ENCODE assay signal across 1 cellular context in the genomic region with DNA sequence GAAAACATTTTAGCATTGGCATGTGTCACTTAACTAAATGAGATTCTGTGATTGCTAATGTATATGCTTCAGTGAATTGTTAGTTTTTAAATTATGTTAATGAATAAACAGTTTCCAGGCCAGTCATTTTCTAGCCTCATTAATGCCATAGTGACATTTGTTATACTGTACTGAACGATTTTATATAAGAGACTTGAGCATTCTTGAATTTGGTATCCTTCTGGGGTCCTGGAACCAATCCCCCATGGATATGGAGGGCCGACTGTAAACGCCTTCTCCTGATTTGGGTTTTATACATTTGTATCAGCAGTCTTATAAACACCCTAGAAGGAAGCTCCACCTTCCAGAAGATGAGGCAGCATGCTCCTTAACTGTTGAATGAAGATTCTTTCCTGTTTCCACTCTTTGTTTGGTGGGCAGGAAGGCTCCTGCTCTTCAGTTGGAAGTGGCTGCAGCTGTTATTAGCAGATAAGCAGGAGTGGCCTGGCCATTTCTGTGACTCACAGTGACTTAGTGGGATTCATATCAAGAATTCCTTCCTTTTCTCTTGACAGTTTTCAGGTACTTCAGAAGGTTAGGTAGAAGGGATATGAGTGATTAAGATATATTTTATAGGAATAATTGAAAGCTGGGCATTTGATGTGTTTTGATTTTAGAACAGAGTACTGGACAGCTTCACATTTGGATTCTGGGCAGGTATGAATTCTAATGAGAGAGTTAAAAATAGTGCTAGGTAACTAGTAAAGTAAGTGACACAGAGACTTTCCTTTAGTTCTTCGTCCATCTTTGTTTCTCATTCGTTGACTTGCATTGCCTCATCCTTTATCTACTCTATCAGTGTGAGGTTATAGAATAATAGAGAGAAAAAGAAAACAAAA.
TF ChIP-seq lines count a peak whose summit lies in the region.

No MANE protein-coding gene starts in this region.

TF ChIP-seq in K562, 482 proteins besides CTCF, POLR2A, EP300 and RAD21 (continued from another document and continues in another):
- TF ChIP-seq, protein P1, sequence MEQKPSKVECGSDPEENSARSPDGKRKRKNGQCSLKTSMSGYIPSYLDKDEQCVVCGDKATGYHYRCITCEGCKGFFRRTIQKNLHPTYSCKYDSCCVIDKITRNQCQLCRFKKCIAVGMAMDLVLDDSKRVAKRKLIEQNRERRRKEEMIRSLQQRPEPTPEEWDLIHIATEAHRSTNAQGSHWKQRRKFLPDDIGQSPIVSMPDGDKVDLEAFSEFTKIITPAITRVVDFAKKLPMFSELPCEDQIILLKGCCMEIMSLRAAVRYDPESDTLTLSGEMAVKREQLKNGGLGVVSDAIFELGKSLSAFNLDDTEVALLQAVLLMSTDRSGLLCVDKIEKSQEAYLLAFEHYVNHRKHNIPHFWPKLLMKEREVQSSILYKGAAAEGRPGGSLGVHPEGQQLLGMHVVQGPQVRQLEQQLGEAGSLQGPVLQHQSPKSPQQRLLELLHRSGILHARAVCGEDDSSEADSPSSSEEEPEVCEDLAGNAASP (IDR thresholded peaks at IDR 0.05), result no peak
- no peak for TF ChIP-seq ZNF699 (CRISPR knock-in tag; IDR thresholded peaks at IDR 0.05; ENCODE audit: insufficient replicate concordance)
- TF ChIP-seq, protein P2, sequence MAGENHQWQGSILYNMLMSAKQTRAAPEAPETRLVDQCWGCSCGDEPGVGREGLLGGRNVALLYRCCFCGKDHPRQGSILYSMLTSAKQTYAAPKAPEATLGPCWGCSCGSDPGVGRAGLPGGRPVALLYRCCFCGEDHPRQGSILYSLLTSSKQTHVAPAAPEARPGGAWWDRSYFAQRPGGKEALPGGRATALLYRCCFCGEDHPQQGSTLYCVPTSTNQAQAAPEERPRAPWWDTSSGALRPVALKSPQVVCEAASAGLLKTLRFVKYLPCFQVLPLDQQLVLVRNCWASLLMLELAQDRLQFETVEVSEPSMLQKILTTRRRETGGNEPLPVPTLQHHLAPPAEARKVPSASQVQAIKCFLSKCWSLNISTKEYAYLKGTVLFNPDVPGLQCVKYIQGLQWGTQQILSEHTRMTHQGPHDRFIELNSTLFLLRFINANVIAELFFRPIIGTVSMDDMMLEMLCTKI (IDR thresholded peaks at IDR 0.05; ENCODE audit: partially characterized antibody), result no peak
- no peak for TF ChIP-seq ARID2 (IDR thresholded peaks at IDR 0.05)
- TF ChIP-seq CBX3 (IDR thresholded peaks at IDR 0.05; ENCODE audit: borderline replicate concordance in 1 of 2, low read length in 2 of 2), result peak in 1 of 2 experiments; percentile 80; a peak in 1 of 3 replicates
- TF ChIP-seq, protein P3, sequence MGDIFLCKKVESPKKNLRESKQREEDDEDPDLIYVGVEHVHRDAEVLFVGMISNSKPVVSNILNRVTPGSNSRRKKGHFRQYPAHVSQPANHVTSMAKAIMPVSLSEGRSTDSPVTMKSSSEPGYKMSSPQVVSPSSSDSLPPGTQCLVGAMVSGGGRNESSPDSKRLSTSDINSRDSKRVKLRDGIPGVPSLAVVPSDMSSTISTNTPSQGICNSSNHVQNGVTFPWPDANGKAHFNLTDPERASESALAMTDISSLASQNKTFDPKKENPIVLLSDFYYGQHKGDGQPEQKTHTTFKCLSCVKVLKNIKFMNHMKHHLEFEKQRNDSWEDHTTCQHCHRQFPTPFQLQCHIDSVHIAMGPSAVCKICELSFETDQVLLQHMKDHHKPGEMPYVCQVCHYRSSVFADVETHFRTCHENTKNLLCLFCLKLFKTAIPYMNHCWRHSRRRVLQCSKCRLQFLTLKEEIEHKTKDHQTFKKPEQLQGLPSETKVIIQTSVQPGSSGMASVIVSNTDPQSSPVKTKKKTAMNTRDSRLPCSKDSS (IDR thresholded peaks at IDR 0.05; ENCODE audit: low read depth, partially characterized antibody), result no peak
- no peak for TF ChIP-seq POU5F1 (IDR thresholded peaks at IDR 0.05; ENCODE audit: borderline replicate concordance, low read depth, low read length, partially characterized antibody)
- TF ChIP-seq, protein P4, sequence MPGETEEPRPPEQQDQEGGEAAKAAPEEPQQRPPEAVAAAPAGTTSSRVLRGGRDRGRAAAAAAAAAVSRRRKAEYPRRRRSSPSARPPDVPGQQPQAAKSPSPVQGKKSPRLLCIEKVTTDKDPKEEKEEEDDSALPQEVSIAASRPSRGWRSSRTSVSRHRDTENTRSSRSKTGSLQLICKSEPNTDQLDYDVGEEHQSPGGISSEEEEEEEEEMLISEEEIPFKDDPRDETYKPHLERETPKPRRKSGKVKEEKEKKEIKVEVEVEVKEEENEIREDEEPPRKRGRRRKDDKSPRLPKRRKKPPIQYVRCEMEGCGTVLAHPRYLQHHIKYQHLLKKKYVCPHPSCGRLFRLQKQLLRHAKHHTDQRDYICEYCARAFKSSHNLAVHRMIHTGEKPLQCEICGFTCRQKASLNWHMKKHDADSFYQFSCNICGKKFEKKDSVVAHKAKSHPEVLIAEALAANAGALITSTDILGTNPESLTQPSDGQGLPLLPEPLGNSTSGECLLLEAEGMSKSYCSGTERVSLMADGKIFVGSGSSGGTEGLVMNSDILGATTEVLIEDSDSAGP (CRISPR knock-in tag; IDR thresholded peaks at IDR 0.05), result no peak
- no peak for TF ChIP-seq FUS (optimal IDR thresholded peaks at IDR 0.05; ENCODE audit: low read depth, low read length)
- TF ChIP-seq ZKSCAN1 (IDR thresholded peaks at IDR 0.05; ENCODE audit: low read depth, low read length), result no peak
- no peak for TF ChIP-seq FOXJ3 (CRISPR knock-in tag; IDR thresholded peaks at IDR 0.05)
- TF ChIP-seq CCAR2 (IDR thresholded peaks at IDR 0.05; ENCODE audit: low read depth, low read length), result no peak
- no peak for TF ChIP-seq ZFP36 (IDR thresholded peaks at IDR 0.05; ENCODE audit: low read depth, low read length, partially characterized antibody)
- TF ChIP-seq MTA2 (IDR thresholded peaks at IDR 0.05; ENCODE audit: low read depth), result peak; percentile 93
- no peak for TF ChIP-seq ASH1L (IDR thresholded peaks at IDR 0.05; ENCODE audit: borderline replicate concordance, low read depth, partially characterized antibody)
- TF ChIP-seq BCOR (IDR thresholded peaks at IDR 0.05), result no peak
- TF ChIP-seq IRF2 (CRISPR knock-in tag; IDR thresholded peaks at IDR 0.05), result no peak
- TF ChIP-seq, protein P5, sequence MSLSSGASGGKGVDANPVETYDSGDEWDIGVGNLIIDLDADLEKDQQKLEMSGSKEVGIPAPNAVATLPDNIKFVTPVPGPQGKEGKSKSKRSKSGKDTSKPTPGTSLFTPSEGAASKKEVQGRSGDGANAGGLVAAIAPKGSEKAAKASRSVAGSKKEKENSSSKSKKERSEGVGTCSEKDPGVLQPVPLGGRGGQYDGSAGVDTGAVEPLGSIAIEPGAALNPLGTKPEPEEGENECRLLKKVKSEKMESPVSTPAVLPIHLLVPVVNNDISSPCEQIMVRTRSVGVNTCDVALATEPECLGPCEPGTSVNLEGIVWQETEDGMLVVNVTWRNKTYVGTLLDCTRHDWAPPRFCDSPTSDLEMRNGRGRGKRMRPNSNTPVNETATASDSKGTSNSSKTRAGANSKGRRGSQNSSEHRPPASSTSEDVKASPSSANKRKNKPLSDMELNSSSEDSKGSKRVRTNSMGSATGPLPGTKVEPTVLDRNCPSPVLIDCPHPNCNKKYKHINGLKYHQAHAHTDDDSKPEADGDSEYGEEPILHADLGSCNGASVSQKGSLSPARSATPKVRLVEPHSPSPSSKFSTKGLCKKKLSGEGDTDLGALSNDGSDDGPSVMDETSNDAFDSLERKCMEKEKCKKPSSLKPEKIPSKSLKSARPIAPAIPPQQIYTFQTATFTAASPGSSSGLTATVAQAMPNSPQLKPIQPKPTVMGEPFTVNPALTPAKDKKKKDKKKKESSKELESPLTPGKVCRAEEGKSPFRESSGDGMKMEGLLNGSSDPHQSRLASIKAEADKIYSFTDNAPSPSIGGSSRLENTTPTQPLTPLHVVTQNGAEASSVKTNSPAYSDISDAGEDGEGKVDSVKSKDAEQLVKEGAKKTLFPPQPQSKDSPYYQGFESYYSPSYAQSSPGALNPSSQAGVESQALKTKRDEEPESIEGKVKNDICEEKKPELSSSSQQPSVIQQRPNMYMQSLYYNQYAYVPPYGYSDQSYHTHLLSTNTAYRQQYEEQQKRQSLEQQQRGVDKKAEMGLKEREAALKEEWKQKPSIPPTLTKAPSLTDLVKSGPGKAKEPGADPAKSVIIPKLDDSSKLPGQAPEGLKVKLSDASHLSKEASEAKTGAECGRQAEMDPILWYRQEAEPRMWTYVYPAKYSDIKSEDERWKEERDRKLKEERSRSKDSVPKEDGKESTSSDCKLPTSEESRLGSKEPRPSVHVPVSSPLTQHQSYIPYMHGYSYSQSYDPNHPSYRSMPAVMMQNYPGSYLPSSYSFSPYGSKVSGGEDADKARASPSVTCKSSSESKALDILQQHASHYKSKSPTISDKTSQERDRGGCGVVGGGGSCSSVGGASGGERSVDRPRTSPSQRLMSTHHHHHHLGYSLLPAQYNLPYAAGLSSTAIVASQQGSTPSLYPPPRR (CRISPR knock-in tag; IDR thresholded peaks at IDR 0.05; ENCODE audit: borderline replicate concordance), result no peak
- TF ChIP-seq BRD4 (IDR thresholded peaks at IDR 0.05), result no peak; the same call in none of the 2 replicates
- TF ChIP-seq SMC3 (conservative IDR thresholded peaks at IDR 0.05; ENCODE audit: insufficient read depth, low read depth, low read length), result no peak
- no peak for TF ChIP-seq KLF6 (CRISPR knock-in tag; IDR thresholded peaks at IDR 0.05; ENCODE audit: borderline replicate concordance)
- TF ChIP-seq RUNX1 (IDR thresholded peaks at IDR 0.05; ENCODE audit: low read depth), result no peak
- TF ChIP-seq LCOR (CRISPR knock-in tag; IDR thresholded peaks at IDR 0.05), result no peak; the same call in 1 of the 2 replicates
- TF ChIP-seq EGR1 (conservative IDR thresholded peaks at IDR 0.05), result no peak
- no peak; the same call in 1 of the 2 replicates for TF ChIP-seq ZNF766 (CRISPR knock-in tag; conservative IDR thresholded peaks at IDR 0.05)
- TF ChIP-seq ZNF133 (CRISPR knock-in tag; IDR thresholded peaks at IDR 0.05), result no peak
- peak; percentile 64 to 86; a peak in 3 of 4 replicates for TF ChIP-seq TRIM24 (IDR thresholded peaks at IDR 0.05)
- TF ChIP-seq TCF7L2 (IDR thresholded peaks at IDR 0.05; ENCODE audit: low read depth, low read length), result no peak
- TF ChIP-seq ZNF384 (IDR thresholded peaks at IDR 0.05; ENCODE audit: low read depth, low read length), result no peak
- no peak for TF ChIP-seq PHF20 (IDR thresholded peaks at IDR 0.05; ENCODE audit: partially characterized antibody)
- peak; percentile 96 for TF ChIP-seq NEUROD1 (IDR thresholded peaks at IDR 0.05; ENCODE audit: borderline replicate concordance, low read depth, low read length, partially characterized antibody)
- peak; percentile 93 for TF ChIP-seq POLR2AphosphoS5 (IDR thresholded peaks at IDR 0.05; ENCODE audit: control insufficient read depth, insufficient read depth, low read depth, low read length)
- no peak for TF ChIP-seq ZNF785 (CRISPR knock-in tag; IDR thresholded peaks at IDR 0.05)
- TF ChIP-seq HDAC6 (IDR thresholded peaks at IDR 0.05; ENCODE audit: low read depth, low read length), result no peak
- TF ChIP-seq NR2C1 (IDR thresholded peaks at IDR 0.05), result no peak
- TF ChIP-seq NR2C1 (tag; IDR thresholded peaks at IDR 0.05), result no peak
- TF ChIP-seq CBX8 (IDR thresholded peaks at IDR 0.05; ENCODE audit: borderline replicate concordance, extremely low read depth, low read depth, low read length, poor library complexity, severe bottlenecking), result no peak
- TF ChIP-seq GABPB1 (CRISPR knock-in tag; IDR thresholded peaks at IDR 0.05), result no peak; the same call in 1 of the 2 replicates
- TF ChIP-seq, protein P6, sequence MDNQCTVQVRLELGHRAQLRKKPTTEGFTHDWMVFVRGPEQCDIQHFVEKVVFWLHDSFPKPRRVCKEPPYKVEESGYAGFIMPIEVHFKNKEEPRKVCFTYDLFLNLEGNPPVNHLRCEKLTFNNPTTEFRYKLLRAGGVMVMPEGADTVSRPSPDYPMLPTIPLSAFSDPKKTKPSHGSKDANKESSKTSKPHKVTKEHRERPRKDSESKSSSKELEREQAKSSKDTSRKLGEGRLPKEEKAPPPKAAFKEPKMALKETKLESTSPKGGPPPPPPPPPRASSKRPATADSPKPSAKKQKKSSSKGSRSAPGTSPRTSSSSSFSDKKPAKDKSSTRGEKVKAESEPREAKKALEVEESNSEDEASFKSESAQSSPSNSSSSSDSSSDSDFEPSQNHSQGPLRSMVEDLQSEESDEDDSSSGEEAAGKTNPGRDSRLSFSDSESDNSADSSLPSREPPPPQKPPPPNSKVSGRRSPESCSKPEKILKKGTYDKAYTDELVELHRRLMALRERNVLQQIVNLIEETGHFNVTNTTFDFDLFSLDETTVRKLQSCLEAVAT (IDR thresholded peaks at IDR 0.05), result no peak
- TF ChIP-seq ZNF282 (CRISPR knock-in tag; IDR thresholded peaks at IDR 0.05), result no peak
- TF ChIP-seq, protein P7, sequence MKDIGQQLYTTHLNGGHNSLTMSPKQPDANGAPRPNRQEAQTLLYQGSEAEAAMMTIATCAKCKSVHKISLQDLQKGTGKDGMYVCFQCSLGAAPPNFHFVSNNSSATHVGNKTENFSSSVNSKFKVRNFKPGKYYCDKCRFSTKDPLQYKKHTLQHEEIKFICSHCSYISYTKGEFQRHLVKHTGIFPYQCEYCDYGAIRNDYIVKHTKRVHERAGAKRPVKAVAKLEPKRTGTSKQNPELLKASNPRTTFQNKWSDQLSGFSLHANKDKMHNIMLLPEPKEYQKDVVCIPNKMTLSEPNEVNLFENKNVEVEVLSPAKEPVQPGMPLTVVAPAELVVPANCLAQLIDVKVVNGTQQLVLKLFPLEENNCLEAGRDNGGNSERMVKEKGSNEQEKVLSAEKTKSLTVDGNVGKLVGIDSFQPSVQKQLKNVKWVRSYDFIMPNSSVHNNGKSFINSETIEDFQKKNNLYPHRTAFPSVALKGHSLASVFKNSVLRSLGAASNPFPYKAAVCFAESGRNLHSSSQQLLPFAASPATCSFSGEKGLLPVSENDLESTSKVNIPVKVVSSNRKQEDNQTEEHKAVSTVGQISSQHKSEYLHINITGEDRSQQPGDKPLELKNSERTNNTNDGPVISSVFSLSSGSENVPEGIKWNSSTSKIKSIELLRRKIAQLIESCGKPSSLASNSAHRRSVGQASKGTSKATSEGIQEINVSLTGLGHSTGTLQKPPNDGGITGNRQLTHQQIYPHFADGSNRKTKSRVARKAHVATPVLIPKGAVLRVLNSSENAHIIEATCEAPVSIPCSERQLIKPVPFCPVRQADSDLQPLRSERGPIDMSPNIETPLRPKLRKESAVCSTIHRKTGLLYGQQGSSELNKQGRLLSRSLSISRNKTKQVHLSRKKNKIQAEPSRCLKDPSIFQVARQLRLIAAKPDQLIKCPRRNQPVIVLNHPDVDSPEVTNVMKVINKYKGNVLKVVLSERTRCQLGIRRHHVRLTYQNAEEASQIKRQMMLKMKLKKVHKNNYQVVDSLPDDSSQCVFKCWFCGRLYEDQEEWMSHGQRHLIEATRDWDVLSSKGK (CRISPR knock-in tag; IDR thresholded peaks at IDR 0.05), result no peak
- no peak for TF ChIP-seq NR1H2 (CRISPR knock-in tag; IDR thresholded peaks at IDR 0.05)
- TF ChIP-seq, protein P8, sequence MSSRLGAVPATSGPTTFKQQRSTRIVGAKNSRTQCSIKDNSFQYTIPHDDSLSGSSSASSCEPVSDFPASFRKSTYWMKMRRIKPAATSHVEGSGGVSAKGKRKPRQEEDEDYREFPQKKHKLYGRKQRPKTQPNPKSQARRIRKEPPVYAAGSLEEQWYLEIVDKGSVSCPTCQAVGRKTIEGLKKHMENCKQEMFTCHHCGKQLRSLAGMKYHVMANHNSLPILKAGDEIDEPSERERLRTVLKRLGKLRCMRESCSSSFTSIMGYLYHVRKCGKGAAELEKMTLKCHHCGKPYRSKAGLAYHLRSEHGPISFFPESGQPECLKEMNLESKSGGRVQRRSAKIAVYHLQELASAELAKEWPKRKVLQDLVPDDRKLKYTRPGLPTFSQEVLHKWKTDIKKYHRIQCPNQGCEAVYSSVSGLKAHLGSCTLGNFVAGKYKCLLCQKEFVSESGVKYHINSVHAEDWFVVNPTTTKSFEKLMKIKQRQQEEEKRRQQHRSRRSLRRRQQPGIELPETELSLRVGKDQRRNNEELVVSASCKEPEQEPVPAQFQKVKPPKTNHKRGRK (tag; IDR thresholded peaks at IDR 0.05), result no peak
- no peak for TF ChIP-seq SAFB2 (IDR thresholded peaks at IDR 0.05; ENCODE audit: borderline replicate concordance, low read depth, low read length, severe bottlenecking)
